18 cellular contexts compared by ENCODE assay signal in the genomic region with DNA sequence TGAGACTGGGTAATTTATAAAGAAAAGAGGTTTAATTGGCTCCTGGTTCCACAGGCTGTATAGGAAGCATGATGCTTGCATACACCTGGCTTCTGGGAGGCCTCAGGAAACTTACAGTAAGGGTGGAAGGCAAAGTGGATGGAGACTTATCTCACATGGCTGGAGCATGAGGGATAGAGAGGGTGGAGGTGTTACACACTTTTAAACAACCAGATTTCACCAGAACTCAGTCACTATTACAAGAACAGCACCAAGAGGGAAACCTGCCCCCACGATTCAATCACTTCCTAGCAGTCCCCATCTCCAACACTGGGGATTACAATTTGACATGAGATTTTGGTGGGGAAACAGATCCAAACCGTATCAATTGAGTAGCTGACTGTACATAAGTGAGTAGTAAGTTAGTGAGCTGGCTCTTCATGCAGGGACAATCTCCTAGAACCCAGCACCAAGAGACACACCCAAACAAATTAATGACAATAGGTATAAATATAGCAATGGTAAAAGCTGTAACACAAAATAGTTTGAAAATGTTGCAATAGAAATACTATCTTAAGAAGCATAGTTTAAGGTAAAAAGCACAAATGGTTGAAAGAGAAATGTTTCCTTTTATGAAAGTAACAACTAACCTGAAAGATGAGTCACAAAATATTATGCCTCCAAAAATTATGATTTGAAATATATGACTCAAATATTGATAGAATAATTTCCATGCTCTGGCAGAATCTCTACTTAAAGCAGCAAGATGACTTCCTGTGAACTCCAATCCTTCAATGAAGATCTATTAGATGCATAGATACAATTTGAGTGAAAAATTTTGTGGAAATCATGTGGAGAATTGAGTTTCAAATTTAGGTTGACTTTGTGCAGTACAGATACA. TPM values are rescaled to one million over a fixed set of nuclear protein-coding genes. Genes with fewer than 3 reads are reported as not detected.
A peak's percentile ranks its signal among the peaks of the same experiment; 100 is the strongest.
DNase-seq lines count a peak whose midpoint lies in the region; ATAC-seq and TF ChIP-seq lines count a peak whose summit lies in the region.
"Had no signal": no experiment of that assay in that cellular context is flagged by ENCODE, and none has a peak within 500 bp of the region (broad histone marks: within the 10 kb centered on the region; RNA-seq: fewer than 3 reads in every experiment).

No MANE protein-coding gene starts in this region.

- H3K27ac ChIP-seq in mammary epithelial cell (ENCODE audit: insufficient read depth, low read depth, low read length): no peak overlapping the region
- no peak overlapping the region for H3K27ac ChIP-seq in ascending aorta
- H3K27ac ChIP-seq: prostate gland, suprapubic skin had no signal

- intact Hi-C loops in mammary epithelial cell (cut with micrococcal nuclease): no loop called here
- intact Hi-C loops in MCF 10A (cut with micrococcal nuclease): no loop called here
- intact Hi-C loops in ascending aorta (cut with DNase I): no loop called here

- H3K4me3 Mint-ChIP-seq in MCF 10A (ENCODE audit: unreplicated experiment) (no peak overlapping the region), T-cell (no peak overlapping the region)
- H3K4me3 Mint-ChIP-seq in effector memory CD8-positive, alpha-beta T cell: no peak overlapping the region

- H3K27me3 ChIP-seq in mammary epithelial cell (ENCODE audit: insufficient read depth, low read length) (no peaks in the 10 kb centered on the region), ascending aorta (no peaks in the 10 kb centered on the region)
- H3K27me3 ChIP-seq: BE2C had no signal

- H3K36me3 ChIP-seq in mammary epithelial cell (ENCODE audit: insufficient read depth, low read length) (no peaks in the 10 kb centered on the region), ascending aorta (no peaks in the 10 kb centered on the region)
- H3K36me3 ChIP-seq: BE2C, prostate gland, suprapubic skin had no signal

- POLR2A ChIA-PET in MCF 10A (lab: Yijun Ruan, JAX): interaction anchor here (0.6 to 1.0 kb wide), 3 partner anchors 10 to 55 kb away, joined by 3 read pairs; no protein-coding TSS in a partner anchor
- POLR2A ChIA-PET in T-cell (lab: Charles Lee): interaction anchor here in 1 of 2 donors (0.5 kb wide), 2 partner anchors 65 to 1660 kb away, joined by 3 read pairs; no protein-coding TSS in a partner anchor

- ATAC-seq in T-cell (replicated peaks in 1 of 4) (no peak), HG03378 (IDR thresholded peaks at IDR 0.05; ENCODE audit: unreplicated experiment) (no peak), HG02798 (IDR thresholded peaks at IDR 0.05; ENCODE audit: poor library complexity, unreplicated experiment) (no peak)
- no peak for ATAC-seq in effector memory CD8-positive, alpha-beta T cell (replicated peaks)

- 87% methylated on average over 2 of the region's 2 CpGs for WGBS in mammary epithelial cell (ENCODE audit: low coverage, missing lambda C conversion rate)

- no peaks in the 10 kb centered on the region for H3K79me2 ChIP-seq in mammary epithelial cell (ENCODE audit: insufficient read depth, low read length)

- dilution Hi-C loops in mammary epithelial cell (cut with HindIII; ENCODE audit: low sequenced_read_pairs): loop anchor here (25.0 kb wide), 1 partner anchor 88 kb away; no protein-coding TSS in a partner anchor

- H3K9ac ChIP-seq in mammary epithelial cell (ENCODE audit: insufficient read depth, low read length): no peak overlapping the region

- H3K9me3 Mint-ChIP-seq in MCF 10A (ENCODE audit: unreplicated experiment) (no peaks in the 10 kb centered on the region), T-cell (no peaks in the 10 kb centered on the region)
- H3K9me3 Mint-ChIP-seq in effector memory CD8-positive, alpha-beta T cell: no peaks in the 10 kb centered on the region

- no peaks in the 10 kb centered on the region for H3K9me3 ChIP-seq in mammary epithelial cell (replicated peaks; ENCODE audit: insufficient read depth, low read length)
- no peaks in the 10 kb centered on the region for H3K9me3 ChIP-seq in ascending aorta
- H3K9me3 ChIP-seq: BE2C, prostate gland, suprapubic skin had no signal

- no peak overlapping the region for H3K4me2 ChIP-seq in mammary epithelial cell (ENCODE audit: insufficient read depth, low read depth, low read length)

- H3K36me3 Mint-ChIP-seq in MCF 10A (ENCODE audit: insufficient read depth, unreplicated experiment): no peaks in the 10 kb centered on the region
- peaks cover 25% of the 10 kb centered on the region for H3K36me3 Mint-ChIP-seq in T-cell
- H3K36me3 Mint-ChIP-seq in effector memory CD8-positive, alpha-beta T cell (ENCODE audit: insufficient read depth): peaks cover 14% of the 10 kb centered on the region

- no peaks in the 10 kb centered on the region for H4K20me1 ChIP-seq in mammary epithelial cell (ENCODE audit: insufficient read depth, low read length)

- BruUV-seq in mammary epithelial cell (replicated peaks; lab: Mats Ljungman, UMichigan): no TSS peak
- no TSS peak for BruUV-seq in MCF 10A (replicated peaks; lab: Mats Ljungman, UMichigan)

- H2AFZ ChIP-seq in mammary epithelial cell (ENCODE audit: low read depth, low read length): peak overlapping the region; percentile 27

- H3K27ac Mint-ChIP-seq in MCF 10A (ENCODE audit: low read depth, unreplicated experiment) (no peak overlapping the region), T-cell (peak overlapping the region; percentile 66 to 84)
- peak overlapping the region; percentile 79 to 83 for H3K27ac Mint-ChIP-seq in effector memory CD8-positive, alpha-beta T cell

- DNase-seq in mammary epithelial cell (no peak), MCF 10A (ENCODE audit: unreplicated experiment) (no peak), T-cell (no peak), superior temporal gyrus (ENCODE audit: extremely low spot score) (peak; percentile 2), ascending aorta (ENCODE audit: low spot score in 2 of 2) (no peak)
- DNase-seq in effector memory CD8-positive, alpha-beta T cell: no peak
- DNase-seq: BE2C, cerebellar nuclear complex, DMS53, GOT3, NCI-H345, T1000 had no signal

- H3K4me3 ChIP-seq in mammary epithelial cell (replicated peaks in 1 of 3; ENCODE audit: insufficient read depth in 1 of 3, low read depth in 2 of 3, low read length in 3 of 3) (no peak overlapping the region), ascending aorta (no peak overlapping the region)
- H3K4me3 ChIP-seq: prostate gland, suprapubic skin had no signal

- TF ChIP-seq CTCF in mammary epithelial cell (conservative IDR thresholded peaks at IDR 0.05 in 1 of 2, IDR thresholded peaks at IDR 0.05 in 1 of 2; ENCODE audit: extremely low read depth in 1 of 2, insufficient read depth in 1 of 2, low read depth in 1 of 2, low read length in 2 of 2) (no peak), MCF 10A (IDR thresholded peaks at IDR 0.05; ENCODE audit: unreplicated experiment) (no peak), ascending aorta (IDR thresholded peaks at IDR 0.05) (no peak)

- H3K4me1 ChIP-seq in mammary epithelial cell (ENCODE audit: insufficient read depth, low read length): peaks cover 12% of the 10 kb centered on the region
- no peaks in the 10 kb centered on the region for H3K4me1 ChIP-seq in ascending aorta
- H3K4me1 ChIP-seq: BE2C, prostate gland, suprapubic skin had no signal

- peaks cover 7% of the 10 kb centered on the region for H3K4me1 Mint-ChIP-seq in MCF 10A (ENCODE audit: insufficient read depth, unreplicated experiment)
- H3K4me1 Mint-ChIP-seq in T-cell: peaks cover 75 to 88% (median 82%) of the 10 kb centered on the region in 3 donors
- peaks cover 24 to 29% of the 10 kb centered on the region in 2 donors for H3K4me1 Mint-ChIP-seq in effector memory CD8-positive, alpha-beta T cell (ENCODE audit: low read depth in 2 of 2)

- CTCF ChIA-PET in mammary epithelial cell (lab: Charles Lee; ENCODE audit: low non-redundant PET): no interaction called here
- CTCF ChIA-PET in MCF 10A (lab: Yijun Ruan, JAX): interaction anchor here (0.6 to 1.2 kb wide), 2 partner anchors 47 to 122 kb away, joined by 3 to 4 read pairs; no protein-coding TSS in a partner anchor
- CTCF ChIA-PET in T-cell (lab: Charles Lee): interaction anchor here in 1 of 2 donors (0.6 kb wide), 1 partner anchor 1520 kb away, joined by 3 read pairs; no protein-coding TSS in a partner anchor

- in situ Hi-C loops in mammary epithelial cell (cut with MboI; ENCODE audit: low sequenced_read_pairs in 2 of 2): loop anchor here in 1 of 2 donors (25.0 kb wide), 1 partner anchor 88 kb away; no protein-coding TSS in a partner anchor

- no peaks in the 10 kb centered on the region for H3K27me3 Mint-ChIP-seq in MCF 10A (ENCODE audit: insufficient read depth, unreplicated experiment)
- no peaks in the 10 kb centered on the region for H3K27me3 Mint-ChIP-seq in T-cell
- no peaks in the 10 kb centered on the region for H3K27me3 Mint-ChIP-seq in effector memory CD8-positive, alpha-beta T cell

RNA-seq across cellular contexts. Expression of gene SIRPB1, which starts 5.2 kb away (rescaled TPM):
- total RNA-seq in mammary epithelial cell (1 to 10 TPM; 3.8 to 5.3 TPM), MCF 10A (2022) (1.4 and 2.4 TPM in 2 replicates), T-cell (1 to 10 TPM in 4 of 5 donors, under 1 TPM in 1; 0.62 to 6.2 (median 3.1) TPM), ascending aorta (0.43 TPM)
- polyA plus RNA-seq in mammary epithelial cell: 2.1 TPM
- polyA minus RNA-seq in mammary epithelial cell: not detected

RNA-seq across cellular contexts. Expression of gene SIRPG, which starts 32.5 kb away (rescaled TPM):
- total RNA-seq in mammary epithelial cell (not detected), MCF 10A (2022) (not detected in 2 replicates), T-cell (10 to 100 TPM; 25.4 to 59.5 (median 28.6) TPM), ascending aorta (not detected)
- 0.60 TPM for polyA plus RNA-seq in mammary epithelial cell
- polyA minus RNA-seq in mammary epithelial cell: 7.2 TPM
- total RNA-seq: frontal cortex, myocyte, suprapubic skin had no signal

Comparison
In these comparisons a context has a peak if more than half of its experiments do, and no peak if none do; other contexts are left out.
1. RNA of gene SIRPG, which starts 32.5 kb away (total RNA-seq): 25.4 to 59.5 TPM in T-cell; not detected in mammary epithelial cell, not detected in MCF 10A and not detected in ascending aorta (single experiment); every median in the first group is over 10 times any median in the second.